In the genomic region with DNA sequence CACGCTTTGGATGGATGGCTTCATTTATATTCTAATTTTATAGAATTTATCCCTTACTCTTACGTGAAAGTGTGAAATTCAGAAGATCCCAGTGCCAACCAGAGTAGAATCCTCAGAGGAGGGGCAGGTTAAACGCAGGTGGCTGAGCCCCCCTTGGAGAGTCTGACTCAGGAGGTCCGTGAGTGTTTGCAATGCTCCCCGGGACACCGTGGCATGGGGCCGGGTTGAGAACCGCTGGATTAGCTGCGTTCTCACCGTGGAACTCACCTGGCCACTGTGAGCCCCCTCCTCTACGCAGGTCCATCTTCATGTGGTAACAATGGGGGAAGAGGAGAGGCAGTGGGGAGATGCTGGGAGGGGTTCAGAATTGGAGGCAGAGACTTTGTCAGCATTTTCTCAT, we compare ENCODE assay signal across 39 cellular contexts.
"Had no signal": no experiment of that assay in that cellular context is flagged by ENCODE, and none has a peak within 500 bp of the region (broad histone marks: within the 10 kb centered on the region; RNA-seq: fewer than 3 reads in every experiment).

No MANE protein-coding gene starts in this region.

- H3K36me3 Mint-ChIP-seq: activated naive CD4-positive, alpha-beta T cell treated with anti-CD3 and anti-CD28 coated beads, Interleukin-2, amount 10 ng/mL, durations not matched to agents 7 days and 5 days; activated naive CD4-positive, alpha-beta T cell treated with anti-CD3 and anti-CD28 coated beads, Interleukin-2, amount 50 U/mL, for 24 hours; activated naive CD4-positive, alpha-beta T cell treated with anti-CD3 and anti-CD28 coated beads, Interleukin-2, amount 50 U/mL, for 72 hours; activated naive CD8-positive, alpha-beta T cell; activated naive CD8-positive, alpha-beta T cell treated with anti-CD3 and anti-CD28 coated beads for 36 hours; activated naive CD8-positive, alpha-beta T cell treated with anti-CD3 and anti-CD28 coated beads, Interleukin-2, amount 10 ng/mL, durations not matched to agents 7 days and 5 days; brain had no signal

- H3K9me3 ChIP-seq: adrenal gland, ascending aorta, body of pancreas, breast epithelium had no signal

- H3K9me3 Mint-ChIP-seq: activated naive CD4-positive, alpha-beta T cell treated with anti-CD3 and anti-CD28 coated beads for 36 hours; activated naive CD4-positive, alpha-beta T cell treated with anti-CD3 and anti-CD28 coated beads, Interleukin-2, amount 10 ng/mL, durations not matched to agents 7 days and 5 days; activated naive CD4-positive, alpha-beta T cell treated with anti-CD3 and anti-CD28 coated beads, Interleukin-2, amount 50 U/mL, for 24 hours; activated naive CD4-positive, alpha-beta T cell treated with anti-CD3 and anti-CD28 coated beads, Interleukin-2, amount 50 U/mL, for 72 hours; activated naive CD8-positive, alpha-beta T cell treated with anti-CD3 and anti-CD28 coated beads for 36 hours; activated naive CD8-positive, alpha-beta T cell treated with anti-CD3 and anti-CD28 coated beads, Interleukin-2, amount 10 ng/mL, durations not matched to agents 7 days and 5 days; activated naive CD8-positive, alpha-beta T cell treated with anti-CD3 and anti-CD28 coated beads, Interleukin-2, amount 50 U/mL, for 24 hours; activated T-cell treated with anti-CD3 and anti-CD28 coated beads, Interleukin-2, amount 50 U/mL, for 24 hours; activated T-cell treated with anti-CD3 and anti-CD28 coated beads, Interleukin-2, amount 50 U/mL, for 4 hours; activated T-cell treated with anti-CD3 and anti-CD28 coated beads, Interleukin-2, amount 50 U/mL, for 72 hours; activated T-helper 1 cell treated with anti-CD3 and anti-CD28 coated beads, Interleukin-12 subunit alpha, Interleukin-12 subunit beta, Interleukin-2, Interleukin-4 antibody, amounts not matched to agents 30 ng/mL and 10 ng/mL and 1 ng/mL, durations not matched to agents 14 hours and 24 hours and 36 hours; activated T-helper 17 cell treated with anti-CD3 and anti-CD28 coated beads, Interleukin-2, amount 50 U/mL, for 72 hours; activated T-helper 2 cell treated with anti-CD3 and anti-CD28 coated beads, Interferon-gamma antibody, Interleukin-2, Interleukin-4, amounts not matched to agents 10 μg/mL and 5 μg/mL and 100 μg/mL, durations not matched to agents 14 hours and 24 hours and 36 hours; brain; central memory CD8-positive, alpha-beta T cell had no signal

- H3K27ac ChIP-seq: adrenal gland, ascending aorta, body of pancreas, brain microvascular endothelial cell, breast epithelium, cardiac muscle cell had no signal

- H3K27me3 Mint-ChIP-seq: activated naive CD4-positive, alpha-beta T cell treated with anti-CD3 and anti-CD28 coated beads, Interleukin-2, amount 50 U/mL, for 24 hours; activated naive CD8-positive, alpha-beta T cell; activated naive CD8-positive, alpha-beta T cell treated with anti-CD3 and anti-CD28 coated beads, Interleukin-2, amount 10 ng/mL, durations not matched to agents 7 days and 5 days; activated T-cell treated with anti-CD3 and anti-CD28 coated beads, Interleukin-2, amount 50 U/mL, for 24 hours; central memory CD8-positive, alpha-beta T cell had no signal

- H3K36me3 ChIP-seq: adrenal gland, ascending aorta, brain microvascular endothelial cell, breast epithelium, cardiac muscle cell had no signal

- H3K27ac Mint-ChIP-seq: activated naive CD4-positive, alpha-beta T cell treated with anti-CD3 and anti-CD28 coated beads for 36 hours; activated naive CD4-positive, alpha-beta T cell treated with anti-CD3 and anti-CD28 coated beads, Interleukin-2, amount 10 ng/mL, durations not matched to agents 7 days and 5 days; activated naive CD4-positive, alpha-beta T cell treated with anti-CD3 and anti-CD28 coated beads, Interleukin-2, amount 50 U/mL, for 24 hours; activated naive CD4-positive, alpha-beta T cell treated with anti-CD3 and anti-CD28 coated beads, Interleukin-2, amount 50 U/mL, for 72 hours; activated naive CD8-positive, alpha-beta T cell; activated naive CD8-positive, alpha-beta T cell treated with anti-CD3 and anti-CD28 coated beads for 36 hours; activated naive CD8-positive, alpha-beta T cell treated with anti-CD3 and anti-CD28 coated beads, Interleukin-2, amount 10 ng/mL, durations not matched to agents 7 days and 5 days; activated naive CD8-positive, alpha-beta T cell treated with anti-CD3 and anti-CD28 coated beads, Interleukin-2, amount 50 U/mL, for 24 hours; activated T-cell treated with anti-CD3 and anti-CD28 coated beads, Interleukin-2, amount 50 U/mL, for 24 hours; activated T-cell treated with anti-CD3 and anti-CD28 coated beads, Interleukin-2, amount 50 U/mL, for 72 hours; activated T-helper 1 cell treated with anti-CD3 and anti-CD28 coated beads, Interleukin-12 subunit alpha, Interleukin-12 subunit beta, Interleukin-2, Interleukin-4 antibody, amounts not matched to agents 30 ng/mL and 10 ng/mL and 1 ng/mL, durations not matched to agents 14 hours and 24 hours and 36 hours; activated T-helper 17 cell treated with anti-CD3 and anti-CD28 coated beads, Interleukin-2, amount 50 U/mL, for 72 hours; activated T-helper 2 cell treated with anti-CD3 and anti-CD28 coated beads, Interferon-gamma antibody, Interleukin-2, Interleukin-4, amounts not matched to agents 10 μg/mL and 5 μg/mL and 100 μg/mL, durations not matched to agents 14 hours and 24 hours and 36 hours; brain had no signal

- H3K4me1 ChIP-seq: adrenal gland, ascending aorta, body of pancreas, breast epithelium had no signal

- H3K27me3 ChIP-seq: adrenal gland, ascending aorta, brain microvascular endothelial cell, breast epithelium, cardiac muscle cell had no signal

- DNase-seq: activated effector memory CD4-positive, alpha-beta T cell treated with anti-CD3 and anti-CD28 coated beads, Interleukin-2, amount 50 U/mL, for 16 hours; activated effector memory CD4-positive, alpha-beta T cell treated with Interleukin-2 at 50 U/mL for 16 hours; activated gamma-delta T cell; activated gamma-delta T cell treated with Interleukin-2 at 50 U/mL for 16 hours; activated naive CD4-positive, alpha-beta T cell; activated naive CD4-positive, alpha-beta T cell treated with anti-CD3 and anti-CD28 coated beads for 36 hours; activated naive CD4-positive, alpha-beta T cell treated with anti-CD3 and anti-CD28 coated beads, Interleukin-2, amount 10 ng/mL, durations not matched to agents 7 days and 5 days; activated naive CD4-positive, alpha-beta T cell treated with anti-CD3 and anti-CD28 coated beads, Interleukin-2, amount 50 U/mL, for 16 hours; activated naive CD4-positive, alpha-beta T cell treated with Interleukin-2 at 50 U/mL for 16 hours; activated naive CD8-positive, alpha-beta T cell treated with anti-CD3 and anti-CD28 coated beads for 36 hours; activated naive CD8-positive, alpha-beta T cell treated with anti-CD3 and anti-CD28 coated beads, Interleukin-2, amount 10 ng/mL, durations not matched to agents 7 days and 5 days; activated naive CD8-positive, alpha-beta T cell treated with anti-CD3 and anti-CD28 coated beads, Interleukin-2, amount 50 U/mL, for 24 hours; activated T-cell treated with anti-CD3 and anti-CD28 coated beads for 4 hours; activated T-cell treated with anti-CD3 and anti-CD28 coated beads, Interleukin-2, amount 50 U/mL, for 1 hour; activated T-cell treated with anti-CD3 and anti-CD28 coated beads, Interleukin-2, amount 50 U/mL, for 24 hours; activated T-cell treated with anti-CD3 and anti-CD28 coated beads, Interleukin-2, amount 50 U/mL, for 4 hours; activated T-cell treated with anti-CD3 and anti-CD28 coated beads, Interleukin-2, amount 50 U/mL, for 48 hours; activated T-cell treated with anti-CD3 and anti-CD28 coated beads, Interleukin-2, amount 50 U/mL, for 72 hours; adrenal gland; amniotic stem cell; amygdala; anterior cingulate cortex; aorta; body of pancreas; brain microvascular endothelial cell; caudate nucleus; central memory CD4-positive, alpha-beta T cell; cerebellar nuclear complex had no signal

- H3K4me3 Mint-ChIP-seq: activated naive CD4-positive, alpha-beta T cell treated with anti-CD3 and anti-CD28 coated beads for 36 hours; activated naive CD4-positive, alpha-beta T cell treated with anti-CD3 and anti-CD28 coated beads, Interleukin-2, amount 10 ng/mL, durations not matched to agents 7 days and 5 days; activated naive CD4-positive, alpha-beta T cell treated with anti-CD3 and anti-CD28 coated beads, Interleukin-2, amount 50 U/mL, for 24 hours; activated naive CD8-positive, alpha-beta T cell; activated naive CD8-positive, alpha-beta T cell treated with anti-CD3 and anti-CD28 coated beads for 36 hours; activated naive CD8-positive, alpha-beta T cell treated with anti-CD3 and anti-CD28 coated beads, Interleukin-2, amount 10 ng/mL, durations not matched to agents 7 days and 5 days; activated naive CD8-positive, alpha-beta T cell treated with anti-CD3 and anti-CD28 coated beads, Interleukin-2, amount 50 U/mL, for 24 hours; activated T-cell treated with anti-CD3 and anti-CD28 coated beads, Interleukin-2, amount 50 U/mL, for 24 hours; activated T-cell treated with anti-CD3 and anti-CD28 coated beads, Interleukin-2, amount 50 U/mL, for 4 hours; activated T-cell treated with anti-CD3 and anti-CD28 coated beads, Interleukin-2, amount 50 U/mL, for 72 hours; activated T-helper 1 cell treated with anti-CD3 and anti-CD28 coated beads, Interleukin-12 subunit alpha, Interleukin-12 subunit beta, Interleukin-2, Interleukin-4 antibody, amounts not matched to agents 30 ng/mL and 10 ng/mL and 1 ng/mL, durations not matched to agents 14 hours and 24 hours and 36 hours; activated T-helper 17 cell treated with anti-CD3 and anti-CD28 coated beads, Interleukin-2, amount 50 U/mL, for 72 hours; brain; central memory CD8-positive, alpha-beta T cell had no signal

- H3K4me1 Mint-ChIP-seq: activated naive CD4-positive, alpha-beta T cell treated with anti-CD3 and anti-CD28 coated beads, Interleukin-2, amount 10 ng/mL, durations not matched to agents 7 days and 5 days; activated naive CD4-positive, alpha-beta T cell treated with anti-CD3 and anti-CD28 coated beads, Interleukin-2, amount 50 U/mL, for 24 hours; activated naive CD8-positive, alpha-beta T cell treated with anti-CD3 and anti-CD28 coated beads for 36 hours; activated naive CD8-positive, alpha-beta T cell treated with anti-CD3 and anti-CD28 coated beads, Interleukin-2, amount 10 ng/mL, durations not matched to agents 7 days and 5 days; activated naive CD8-positive, alpha-beta T cell treated with anti-CD3 and anti-CD28 coated beads, Interleukin-2, amount 50 U/mL, for 24 hours; activated T-helper 17 cell treated with anti-CD3 and anti-CD28 coated beads, Interleukin-2, amount 50 U/mL, for 72 hours; central memory CD8-positive, alpha-beta T cell had no signal

- H3K4me3 ChIP-seq: adrenal gland, ascending aorta, body of pancreas, breast epithelium, cardiac muscle cell had no signal
